Comparison of ENCODE assay signal across 1 cellular context in genomic region chr9:99873531-99873930, GRCh38.
A peak's percentile ranks its signal among the peaks of the same experiment; 100 is the strongest.
TF ChIP-seq lines count a peak whose summit lies in the region.

No MANE protein-coding gene starts in this region.

TF ChIP-seq in IMR-90, 13 proteins besides CTCF, POLR2A, EP300 and RAD21:
- TF ChIP-seq RCOR1 (IDR thresholded peaks at IDR 0.05; ENCODE audit: insufficient replicate concordance, low read length): no peak
- peak; percentile 70 for TF ChIP-seq FOS (IDR thresholded peaks at IDR 0.05; ENCODE audit: low read depth, low read length)
